Comparison of ENCODE assay signal across 1 cellular context in the genomic region with DNA sequence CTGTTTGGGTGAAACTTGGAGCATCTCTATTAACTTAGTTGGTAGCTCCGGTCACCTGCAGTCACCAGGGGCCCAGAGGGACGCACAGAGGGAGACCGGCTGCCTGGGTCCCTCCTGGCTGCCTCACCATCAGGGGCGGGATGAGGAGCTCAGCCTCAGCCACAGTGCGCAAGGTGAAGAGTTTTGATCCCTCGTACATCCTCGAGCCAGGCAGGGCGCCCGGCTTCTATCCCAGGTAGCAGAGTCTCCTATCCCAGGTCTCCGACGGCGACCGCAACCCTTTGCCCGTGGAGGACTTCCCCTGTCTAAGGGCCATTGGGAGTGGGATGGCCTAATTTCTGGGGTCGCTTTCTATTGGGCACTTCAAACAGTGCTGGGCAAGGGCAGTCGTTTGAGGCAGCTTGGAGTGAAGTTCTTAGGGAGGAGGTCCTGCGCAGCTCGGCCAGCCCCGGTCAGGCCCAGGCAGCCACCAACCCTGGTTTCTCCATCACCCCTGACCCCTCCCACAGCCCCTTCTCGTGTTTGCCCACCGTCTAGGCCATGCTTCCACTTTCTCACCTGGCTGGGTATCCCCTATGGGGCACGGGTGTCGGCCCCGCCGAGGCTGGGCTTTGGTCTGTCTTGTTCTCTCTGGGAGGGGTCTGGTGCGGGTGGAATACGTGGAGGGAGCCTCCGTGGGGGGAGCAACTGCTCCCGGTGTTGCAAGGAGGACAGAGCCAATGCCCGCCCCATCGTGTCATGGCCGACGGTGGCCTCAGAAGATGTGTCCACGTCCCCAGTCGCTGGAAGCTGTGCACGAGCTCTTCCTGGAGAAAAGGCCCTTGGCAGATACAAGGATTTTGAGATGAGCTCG.
TF ChIP-seq lines count a peak whose summit lies in the region.

No MANE protein-coding gene starts in this region.

TF ChIP-seq in WTC11, 78 proteins besides CTCF, POLR2A, EP300 and RAD21 (continued from another document):
- TF ChIP-seq, protein P1, sequence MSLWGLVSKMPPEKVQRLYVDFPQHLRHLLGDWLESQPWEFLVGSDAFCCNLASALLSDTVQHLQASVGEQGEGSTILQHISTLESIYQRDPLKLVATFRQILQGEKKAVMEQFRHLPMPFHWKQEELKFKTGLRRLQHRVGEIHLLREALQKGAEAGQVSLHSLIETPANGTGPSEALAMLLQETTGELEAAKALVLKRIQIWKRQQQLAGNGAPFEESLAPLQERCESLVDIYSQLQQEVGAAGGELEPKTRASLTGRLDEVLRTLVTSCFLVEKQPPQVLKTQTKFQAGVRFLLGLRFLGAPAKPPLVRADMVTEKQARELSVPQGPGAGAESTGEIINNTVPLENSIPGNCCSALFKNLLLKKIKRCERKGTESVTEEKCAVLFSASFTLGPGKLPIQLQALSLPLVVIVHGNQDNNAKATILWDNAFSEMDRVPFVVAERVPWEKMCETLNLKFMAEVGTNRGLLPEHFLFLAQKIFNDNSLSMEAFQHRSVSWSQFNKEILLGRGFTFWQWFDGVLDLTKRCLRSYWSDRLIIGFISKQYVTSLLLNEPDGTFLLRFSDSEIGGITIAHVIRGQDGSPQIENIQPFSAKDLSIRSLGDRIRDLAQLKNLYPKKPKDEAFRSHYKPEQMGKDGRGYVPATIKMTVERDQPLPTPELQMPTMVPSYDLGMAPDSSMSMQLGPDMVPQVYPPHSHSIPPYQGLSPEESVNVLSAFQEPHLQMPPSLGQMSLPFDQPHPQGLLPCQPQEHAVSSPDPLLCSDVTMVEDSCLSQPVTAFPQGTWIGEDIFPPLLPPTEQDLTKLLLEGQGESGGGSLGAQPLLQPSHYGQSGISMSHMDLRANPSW (CRISPR knock-in tag; conservative IDR thresholded peaks at IDR 0.05; ENCODE audit: low read depth): no peak
- TF ChIP-seq ERG (CRISPR knock-in tag; IDR thresholded peaks at IDR 0.05) (no peak), ZNF671 (CRISPR knock-in tag; IDR thresholded peaks at IDR 0.05) (no peak), SMAD4 (CRISPR knock-in tag; IDR thresholded peaks at IDR 0.05) (no peak), EMX1 (CRISPR knock-in tag; IDR thresholded peaks at IDR 0.05) (no peak), SP1 (CRISPR knock-in tag; conservative IDR thresholded peaks at IDR 0.05) (no peak), MXD4 (CRISPR knock-in tag; IDR thresholded peaks at IDR 0.05; ENCODE audit: borderline replicate concordance) (no peak)
